25 cellular contexts compared by ENCODE assay signal in the genomic region with DNA sequence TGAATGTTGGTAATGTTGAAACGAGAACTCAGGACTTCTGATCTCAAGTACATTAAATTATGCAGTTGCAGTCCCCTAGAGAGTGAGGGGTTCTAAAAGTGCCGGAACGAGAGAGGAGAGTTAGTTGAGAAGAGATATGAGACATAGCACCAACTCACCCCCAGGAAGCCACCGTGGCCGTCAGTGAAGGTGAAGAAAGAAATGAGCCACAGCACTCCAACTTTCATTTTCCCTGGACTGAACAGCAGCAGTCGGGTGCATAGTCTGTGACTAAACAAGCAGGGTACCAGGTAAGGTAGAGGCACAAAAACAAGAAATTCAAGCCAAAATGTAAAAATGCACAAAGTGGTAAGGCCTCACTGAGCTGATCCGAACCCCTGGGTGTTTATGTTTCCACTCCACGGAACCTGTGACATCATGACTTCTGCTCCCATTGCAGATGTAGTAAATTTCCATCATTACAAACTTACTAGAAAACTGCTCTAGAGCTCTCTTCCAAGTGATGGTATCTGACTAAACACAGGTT. TPM values are rescaled to one million over a fixed set of nuclear protein-coding genes. Genes with fewer than 3 reads are reported as not detected.
"Had no signal": no experiment of that assay in that cellular context is flagged by ENCODE, and none has a peak within 500 bp of the region (broad histone marks: within the 10 kb centered on the region; RNA-seq: fewer than 3 reads in every experiment).

No MANE protein-coding gene starts in this region.

- FAIRE-seq: pancreas had no signal

- H3K4me3 Mint-ChIP-seq: activated CD4-positive, alpha-beta memory T cell treated with anti-CD3 and anti-CD28 coated beads for 36 hours; activated CD4-positive, alpha-beta T cell treated with anti-CD3 and anti-CD28 coated beads, Interleukin-2, amount 10 ng/mL, durations not matched to agents 24 days and 14 days had no signal

- H3K9me3 ChIP-seq: esophagus squamous epithelium, heart right ventricle, pancreas, spleen, transverse colon had no signal

- H3K27me3 ChIP-seq: esophagus squamous epithelium, heart right ventricle, pancreas had no signal

- DNase-seq: activated CD4-positive, alpha-beta memory T cell treated with anti-CD3 and anti-CD28 coated beads for 36 hours; activated CD4-positive, alpha-beta T cell treated with anti-CD3 and anti-CD28 coated beads, Interleukin-2, amount 10 ng/mL, durations not matched to agents 24 days and 14 days; activated CD4-positive, CD25-positive, alpha-beta regulatory T cell treated with anti-CD3 and anti-CD28 coated beads, Interleukin-2, amount 50 U/mL, for 72 hours; activated CD8-positive, alpha-beta memory T cell treated with anti-CD3 and anti-CD28 coated beads, Interleukin-2, amount 50 U/mL, for 4 hours; activated gamma-delta T cell; activated naive CD4-positive, alpha-beta T cell treated with anti-CD3 and anti-CD28 coated beads, Interleukin-2, amount 50 U/mL, for 16 hours; activated T-cell treated with anti-CD3 and anti-CD28 coated beads, Interleukin-2, amount 50 U/mL, for 1 hour; amniotic stem cell; central memory CD4-positive, alpha-beta T cell; esophagus squamous epithelium; foreskin melanocyte; heart right ventricle; left cardiac atrium; left ventricle myocardium superior; pancreas; right cardiac atrium; spleen; stimulated activated naive CD4-positive, alpha-beta T cell treated with Interleukin-2 at 50 U/mL for 16 hours; T-helper 2 cell; transverse colon had no signal

- H3K4me1 Mint-ChIP-seq: activated CD4-positive, alpha-beta T cell treated with anti-CD3 and anti-CD28 coated beads, Interleukin-2, amount 10 ng/mL, durations not matched to agents 24 days and 14 days had no signal

- H3K36me3 ChIP-seq: esophagus squamous epithelium, heart right ventricle, pancreas, spleen, transverse colon had no signal

- ATAC-seq: heart right ventricle, left cardiac atrium, left ventricle myocardium superior, pancreas, right cardiac atrium had no signal

- H3K27ac Mint-ChIP-seq: activated CD4-positive, alpha-beta memory T cell treated with anti-CD3 and anti-CD28 coated beads for 36 hours; activated CD4-positive, alpha-beta T cell treated with anti-CD3 and anti-CD28 coated beads, Interleukin-2, amount 10 ng/mL, durations not matched to agents 24 days and 14 days had no signal

- H3K4me3 ChIP-seq: esophagus squamous epithelium, heart right ventricle, pancreas, spleen, transverse colon had no signal

- H3K36me3 Mint-ChIP-seq: activated CD4-positive, alpha-beta memory T cell treated with anti-CD3 and anti-CD28 coated beads for 36 hours had no signal

- H3K9me3 Mint-ChIP-seq: activated CD4-positive, alpha-beta memory T cell treated with anti-CD3 and anti-CD28 coated beads for 36 hours; activated CD4-positive, alpha-beta T cell treated with anti-CD3 and anti-CD28 coated beads, Interleukin-2, amount 10 ng/mL, durations not matched to agents 24 days and 14 days had no signal

- H3K27ac ChIP-seq: esophagus squamous epithelium, heart right ventricle, pancreas, spleen, transverse colon had no signal

- H3K4me1 ChIP-seq: pancreas, spleen had no signal

RNA-seq across cellular contexts. Expression of gene ADGRF1, which starts 13.2 kb away (rescaled TPM):
- total RNA-seq: activated CD4-positive, alpha-beta memory T cell treated with anti-CD3 and anti-CD28 coated beads for 36 hours; activated CD4-positive, alpha-beta T cell treated with anti-CD3 and anti-CD28 coated beads, Interleukin-2, amount 10 ng/mL, durations not matched to agents 24 days and 14 days; activated CD8-positive, alpha-beta memory T cell treated with anti-CD3 and anti-CD28 coated beads for 36 hours; glomerular endothelial cell; heart right ventricle; left cardiac atrium; left ventricle myocardium superior; lung microvascular endothelial cell; pulmonary artery endothelial cell; right cardiac atrium; temporal lobe had no signal
